8 cellular contexts compared by ENCODE assay signal in genomic region chr6:43427406-43428111, GRCh38. TPM values are rescaled to one million over a fixed set of nuclear protein-coding genes. Genes with fewer than 3 reads are reported as not detected.
DNase-seq lines count a peak whose midpoint lies in the region; ATAC-seq and TF ChIP-seq lines count a peak whose summit lies in the region.

TSS of gene ABCC10 (plus strand) at chr6:43427541. CDS start at chr6:43427979, 438 bp downstream.

- TF ChIP-seq CTCF in DND-41 (IDR thresholded peaks at IDR 0.05; ENCODE audit: borderline replicate concordance, extremely low read depth, low read length, poor library complexity, severe bottlenecking), result peak; percentile 62
- TF ChIP-seq CTCF in KMS-11 (conservative IDR thresholded peaks at IDR 0.05; ENCODE audit: low read depth, low read length), result 0 out of 2 replicates have a peak, but pooled peaks have one; percentile 27
- peak in 5 of 6 experiments; percentile 36 to 62 (median 46) for TF ChIP-seq CTCF in Peyer's patch (IDR thresholded peaks at IDR 0.05)
- TF ChIP-seq CTCF in esophagus muscularis mucosa (IDR thresholded peaks at IDR 0.05), result peak; percentile 15 to 46 (median 44)

- H3K27me3 ChIP-seq in DND-41 (ENCODE audit: insufficient read depth, low read length, poor library complexity), result no peaks in the 10 kb centered on the region
- H3K27me3 ChIP-seq in KMS-11 (ENCODE audit: insufficient read depth, low read depth), result no peaks in the 10 kb centered on the region
- H3K27me3 ChIP-seq in Peyer's patch, result no peaks in the 10 kb centered on the region
- no peaks in the 10 kb centered on the region for H3K27me3 ChIP-seq in esophagus muscularis mucosa
- H3K27me3 ChIP-seq in muscle layer of duodenum (ENCODE audit: low read depth, low read length), result no peaks in the 10 kb centered on the region

- H3K4me2 ChIP-seq in DND-41 (ENCODE audit: insufficient read depth, low read length) (peak within 1 kb of the TSS; percentile 89), KMS-11 (peak within 1 kb of the TSS; percentile 77)

- H4K20me1 ChIP-seq in DND-41 (ENCODE audit: insufficient read depth, low read length) (no peaks in the 10 kb centered on the region), KMS-11 (ENCODE audit: insufficient read depth) (no peaks in the 10 kb centered on the region)

- H3K79me2 ChIP-seq in DND-41 (ENCODE audit: insufficient read depth, low read length) (peaks cover 17% of the 10 kb centered on the region), KMS-11 (ENCODE audit: insufficient read depth, low read depth) (no peaks in the 10 kb centered on the region; the same call in 1 of the 2 replicates)

- intact Hi-C loops in esophagus muscularis mucosa (cut with DNase I), result loop anchor here (5.0 kb wide), 1 partner anchor 55 kb away; no protein-coding TSS in a partner anchor

- peak; percentile 65 to 67 for TF ChIP-seq POLR2A in Peyer's patch (IDR thresholded peaks at IDR 0.05)
- peak; percentile 4 for TF ChIP-seq POLR2A in esophagus muscularis mucosa (IDR thresholded peaks at IDR 0.05; ENCODE audit: low read depth)

- H3K9me3 ChIP-seq in DND-41 (ENCODE audit: insufficient read depth, low read length, severe bottlenecking) (no peaks in the 10 kb centered on the region), Peyer's patch (no peaks in the 10 kb centered on the region), esophagus muscularis mucosa (no peaks in the 10 kb centered on the region), muscle layer of duodenum (ENCODE audit: control insufficient read depth in 1 of 2, low read length in 2 of 2) (no peaks in the 10 kb centered on the region)

- H3K4me3 ChIP-seq in DND-41 (ENCODE audit: low read depth in 1 of 2, low read length in 2 of 2), result peak within 1 kb of the TSS; percentile 60 to 81; a peak in 3 of 4 replicates
- H3K4me3 ChIP-seq in KMS-11 (IDR thresholded peaks at IDR 0.05; ENCODE audit: insufficient read depth, low read depth, low read length), result peak within 1 kb of the TSS; percentile 13
- H3K4me3 ChIP-seq in Peyer's patch, result peak within 1 kb of the TSS; percentile 61 to 95 (median 87)
- H3K4me3 ChIP-seq in esophagus muscularis mucosa, result peak within 1 kb of the TSS; percentile 77 to 88 (median 85)
- peak within 1 kb of the TSS; percentile 93 to 94 for H3K4me3 ChIP-seq in muscle layer of duodenum (ENCODE audit: low read depth in 1 of 2, low read length in 2 of 2)

- H3K36me3 ChIP-seq in DND-41 (ENCODE audit: insufficient read depth, low read length) (peaks cover 12% of the 10 kb centered on the region), KMS-11 (ENCODE audit: insufficient read depth) (no peaks in the 10 kb centered on the region), Peyer's patch (peaks cover 0 to 13% (median 0%) of the 10 kb centered on the region in 3 donors), esophagus muscularis mucosa (peaks cover 0 to 15% (median 11%) of the 10 kb centered on the region in 4 donors), muscle layer of duodenum (ENCODE audit: control insufficient read depth in 1 of 2, insufficient read depth in 2 of 2, low read length in 2 of 2) (peaks cover 0 to 6% of the 10 kb centered on the region in 2 donors)

- H2AFZ ChIP-seq in DND-41 (ENCODE audit: low read depth, low read length) (peak within 1 kb of the TSS; percentile 90), KMS-11 (ENCODE audit: low read depth) (peak within 1 kb of the TSS; percentile 99)

- H3K4me1 ChIP-seq in DND-41 (ENCODE audit: insufficient read depth, low read length) (peaks cover 24% of the 10 kb centered on the region), KMS-11 (ENCODE audit: low read depth, poor library complexity, severe bottlenecking) (peaks cover 14% of the 10 kb centered on the region), Peyer's patch (peaks cover 0 to 18% (median 9%) of the 10 kb centered on the region in 4 donors), esophagus muscularis mucosa (peaks cover 14 to 35% (median 26%) of the 10 kb centered on the region in 4 donors), muscle layer of duodenum (ENCODE audit: control insufficient read depth in 1 of 2, insufficient read depth in 2 of 2, low read length in 2 of 2) (peaks cover 8 to 24% of the 10 kb centered on the region in 2 donors)

- H3K9ac ChIP-seq in DND-41 (ENCODE audit: low read depth, low read length), result peak within 1 kb of the TSS; percentile 73
- peak within 1 kb of the TSS; percentile 72 for H3K9ac ChIP-seq in KMS-11

- peak within 1 kb of the TSS; percentile 79 for H3K27ac ChIP-seq in DND-41 (ENCODE audit: low read length)
- peak within 1 kb of the TSS; percentile 65 for H3K27ac ChIP-seq in KMS-11
- H3K27ac ChIP-seq in Peyer's patch, result peak within 1 kb of the TSS; percentile 69 to 96 (median 90)
- peak within 1 kb of the TSS; percentile 82 to 92 (median 88) for H3K27ac ChIP-seq in esophagus muscularis mucosa (replicated peaks in 1 of 4)
- H3K27ac ChIP-seq in muscle layer of duodenum (ENCODE audit: low read length), result peak within 1 kb of the TSS; percentile 89

- DNase-seq in DND-41 (peak; percentile 96), Peyer's patch (peak; percentile 93 to 98 (median 98)), esophagus muscularis mucosa (ENCODE audit: extremely low spot score) (peak; percentile 98)
- DNase-seq in activated T-cell treated with anti-CD3 and anti-CD28 coated beads, Interleukin-2, amount 50 U/mL, for 48 hours, result peak; percentile 97 to 98
- peak; percentile 88 to 90 for DNase-seq in stimulated activated CD8-positive, alpha-beta memory T cell treated with anti-CD3 and anti-CD28 coated beads, Interleukin-7, amount 100 ng/mL, for 4 hours (ENCODE audit: low read depth in 2 of 2)

- WGBS in esophagus muscularis mucosa, result 3% methylated on average over 22 of the region's 49 CpGs

- TF ChIP-seq EP300 in esophagus muscularis mucosa (IDR thresholded peaks at IDR 0.05), result no peak

- ATAC-seq in DND-41 (ENCODE audit: insufficient read depth, low read depth) (peak; percentile 92), GM21737 (IDR thresholded peaks at IDR 0.05; ENCODE audit: unreplicated experiment) (peak; percentile 95)

RNA-seq across cellular contexts. Expression of gene ABCC10, which starts in this region (rescaled TPM):
- total RNA-seq in Peyer's patch (10 to 100 TPM; 30.3 to 75.2 (median 48.2) TPM), esophagus muscularis mucosa (10 to 100 TPM in 3 of 4 donors, 1 to 10 TPM in 1; 7.6 to 19.4 (median 12.5) TPM)

Comparison
In these comparisons a context has a peak if more than half of its experiments do, and no peak if none do; other contexts are left out.
1. Peak in every context shown above with its lines: DNase-seq, ATAC-seq, H3K4me3 ChIP-seq and H3K27ac ChIP-seq.
2. H3K4me3 ChIP-seq: peak in every context shown above with its lines; median percentile 94 in muscle layer of duodenum; 87 in Peyer's patch; 85 in esophagus muscularis mucosa; 70 in DND-41; 13 in KMS-11.